In genomic region chr6:133467231-133467981, GRCh38 we compare ENCODE assay signal across 26 cellular contexts.
"Had no signal": no experiment of that assay in that cellular context is flagged by ENCODE, and none has a peak within 500 bp of the region (broad histone marks: within the 10 kb centered on the region; RNA-seq: fewer than 3 reads in every experiment).

No MANE protein-coding gene starts in this region.

- H3K36me3 ChIP-seq: breast epithelium, lower lobe of right lung, sigmoid colon, spleen, tibial nerve, uterus had no signal

- H3K27me3 Mint-ChIP-seq: activated naive CD8-positive, alpha-beta T cell treated with anti-CD3 and anti-CD28 coated beads, Interleukin-2, amount 10 ng/mL, durations not matched to agents 7 days and 5 days; dendritic cell treated with granulocyte-macrophage colony-stimulating factor and Interleukin-4, amounts not matched to agents 40 ng/mL and 50 ng/mL, for 4 days; natural killer cell treated with Interleukin-12 subunit alpha and Interleukin-12 subunit beta and Interleukin-15 and Interleukin-18, amount 100 ng/mL, for 72 hours had no signal

- H3K27ac Mint-ChIP-seq: activated CD4-positive, alpha-beta memory T cell treated with anti-CD3 and anti-CD28 coated beads, Interleukin-2, amount 10 ng/mL, durations not matched to agents 7 days and 5 days; activated naive CD8-positive, alpha-beta T cell treated with anti-CD3 and anti-CD28 coated beads, Interleukin-2, amount 10 ng/mL, durations not matched to agents 7 days and 5 days; activated T-cell treated with anti-CD3 and anti-CD28 coated beads, Interleukin-2, amount 50 U/mL, for 24 hours; activated T-helper 2 cell treated with anti-CD3 and anti-CD28 coated beads, Interferon-gamma antibody, Interleukin-2, Interleukin-4, amounts not matched to agents 10 μg/mL and 5 μg/mL and 100 μg/mL, durations not matched to agents 14 hours and 24 hours and 36 hours; dendritic cell treated with granulocyte-macrophage colony-stimulating factor and Interleukin-4, amounts not matched to agents 40 ng/mL and 50 ng/mL, for 4 days; natural killer cell treated with Interleukin-12 subunit alpha and Interleukin-12 subunit beta and Interleukin-15 and Interleukin-18, amount 100 ng/mL, for 72 hours had no signal

- H3K4me1 ChIP-seq: breast epithelium, foreskin keratinocyte, lower lobe of right lung, sigmoid colon, spleen, tibial nerve, uterus had no signal

- H3K27me3 ChIP-seq: breast epithelium, foreskin keratinocyte, sigmoid colon, spleen, tibial nerve, uterus had no signal

- H3K27ac ChIP-seq: breast epithelium, foreskin keratinocyte, lower lobe of right lung, sigmoid colon, spleen, tibial nerve, uterus had no signal

- H3K4me1 Mint-ChIP-seq: activated CD4-positive, alpha-beta memory T cell treated with anti-CD3 and anti-CD28 coated beads, Interleukin-2, amount 10 ng/mL, durations not matched to agents 7 days and 5 days; activated naive CD8-positive, alpha-beta T cell treated with anti-CD3 and anti-CD28 coated beads, Interleukin-2, amount 10 ng/mL, durations not matched to agents 7 days and 5 days had no signal

- DNase-seq: activated CD4-positive, alpha-beta memory T cell treated with anti-CD3 and anti-CD28 coated beads, Interleukin-2, amount 10 ng/mL, durations not matched to agents 7 days and 5 days; activated CD4-positive, alpha-beta T cell treated with anti-CD3 and anti-CD28 coated beads for 48 hours; activated CD4-positive, CD25-positive, alpha-beta regulatory T cell; activated naive CD4-positive, alpha-beta T cell treated with Interleukin-2 at 50 U/mL for 16 hours; activated naive CD8-positive, alpha-beta T cell treated with anti-CD3 and anti-CD28 coated beads, Interleukin-2, amount 10 ng/mL, durations not matched to agents 7 days and 5 days; activated T-cell treated with anti-CD3 and anti-CD28 coated beads, Interleukin-2, amount 50 U/mL, for 24 hours; anterior cingulate cortex; cerebellar nuclear complex; effector CD8-positive, alpha-beta T cell; foreskin keratinocyte; hippocampal formation; islet precursor cell; lower lobe of right lung; sigmoid colon; spleen; stimulated activated CD8-positive, alpha-beta memory T cell treated with anti-CD3 and anti-CD28 coated beads, Interleukin-4, amount 100 ng/mL, for 48 hours; stimulated activated naive CD4-positive, alpha-beta T cell; substantia nigra; T-helper 1 cell; T-helper 9 cell; uterus had no signal

- H3K4me3 ChIP-seq: breast epithelium, lower lobe of right lung, sigmoid colon, spleen, tibial nerve, uterus had no signal

- H3K4me3 Mint-ChIP-seq: activated CD4-positive, alpha-beta memory T cell treated with anti-CD3 and anti-CD28 coated beads, Interleukin-2, amount 10 ng/mL, durations not matched to agents 7 days and 5 days; activated naive CD8-positive, alpha-beta T cell treated with anti-CD3 and anti-CD28 coated beads, Interleukin-2, amount 10 ng/mL, durations not matched to agents 7 days and 5 days; activated T-cell treated with anti-CD3 and anti-CD28 coated beads, Interleukin-2, amount 50 U/mL, for 24 hours; dendritic cell treated with granulocyte-macrophage colony-stimulating factor and Interleukin-4, amounts not matched to agents 40 ng/mL and 50 ng/mL, for 4 days; natural killer cell treated with Interleukin-12 subunit alpha and Interleukin-12 subunit beta and Interleukin-15 and Interleukin-18, amount 100 ng/mL, for 72 hours had no signal

- H3K36me3 Mint-ChIP-seq: activated naive CD8-positive, alpha-beta T cell treated with anti-CD3 and anti-CD28 coated beads, Interleukin-2, amount 10 ng/mL, durations not matched to agents 7 days and 5 days; natural killer cell treated with Interleukin-12 subunit alpha and Interleukin-12 subunit beta and Interleukin-15 and Interleukin-18, amount 100 ng/mL, for 72 hours had no signal

- H3K9me3 ChIP-seq: breast epithelium, lower lobe of right lung, sigmoid colon, spleen, tibial nerve, uterus had no signal

- H3K9me3 Mint-ChIP-seq: activated naive CD8-positive, alpha-beta T cell treated with anti-CD3 and anti-CD28 coated beads, Interleukin-2, amount 10 ng/mL, durations not matched to agents 7 days and 5 days; activated T-cell treated with anti-CD3 and anti-CD28 coated beads, Interleukin-2, amount 50 U/mL, for 24 hours; activated T-helper 2 cell treated with anti-CD3 and anti-CD28 coated beads, Interferon-gamma antibody, Interleukin-2, Interleukin-4, amounts not matched to agents 10 μg/mL and 5 μg/mL and 100 μg/mL, durations not matched to agents 14 hours and 24 hours and 36 hours; dendritic cell treated with granulocyte-macrophage colony-stimulating factor and Interleukin-4, amounts not matched to agents 40 ng/mL and 50 ng/mL, for 4 days had no signal
